1 cellular context compared by ENCODE assay signal in genomic region chr14:64973026-64973442, GRCh38.
TF ChIP-seq lines count a peak whose summit lies in the region.

No MANE protein-coding gene starts in this region.

TF ChIP-seq in GM12878, 131 proteins besides CTCF, POLR2A, EP300 and RAD21:
- TF ChIP-seq E4F1 (IDR thresholded peaks at IDR 0.05; ENCODE audit: borderline replicate concordance, partially characterized antibody) (no peak), TBL1XR1 (IDR thresholded peaks at IDR 0.05; ENCODE audit: low read depth, low read length) (no peak), NKRF (conservative IDR thresholded peaks at IDR 0.05) (no peak), NR2F1 (conservative IDR thresholded peaks at IDR 0.05) (no peak), MTA2 (IDR thresholded peaks at IDR 0.05; ENCODE audit: low read depth) (no peak), HSF1 (IDR thresholded peaks at IDR 0.05; ENCODE audit: low read depth, low read length) (no peak), SREBF1 (IDR thresholded peaks at IDR 0.05; ENCODE audit: low read length) (no peak), ZNF207 (IDR thresholded peaks at IDR 0.05; ENCODE audit: borderline replicate concordance) (no peak), ELK1 (IDR thresholded peaks at IDR 0.05; ENCODE audit: low read depth, low read length) (no peak), ZNF384 (IDR thresholded peaks at IDR 0.05; ENCODE audit: borderline replicate concordance, low read depth, low read length) (no peak), LARP7 (IDR thresholded peaks at IDR 0.05) (no peak), MEF2B (IDR thresholded peaks at IDR 0.05; ENCODE audit: partially characterized antibody, poor library complexity, severe bottlenecking) (no peak), PRDM15 (CRISPR knock-in tag; IDR thresholded peaks at IDR 0.05) (no peak), RB1 (IDR thresholded peaks at IDR 0.05; ENCODE audit: borderline replicate concordance) (no peak), YY1 (IDR thresholded peaks at IDR 0.05; ENCODE audit: low read depth, low read length) (no peak), MLLT1 (IDR thresholded peaks at IDR 0.05) (no peak), KLF5 (IDR thresholded peaks at IDR 0.05; ENCODE audit: partially characterized antibody) (no peak)
TF ChIP-seq in GM12878: peak in this region for 0.
